8 cellular contexts compared by ENCODE assay signal in the genomic region with DNA sequence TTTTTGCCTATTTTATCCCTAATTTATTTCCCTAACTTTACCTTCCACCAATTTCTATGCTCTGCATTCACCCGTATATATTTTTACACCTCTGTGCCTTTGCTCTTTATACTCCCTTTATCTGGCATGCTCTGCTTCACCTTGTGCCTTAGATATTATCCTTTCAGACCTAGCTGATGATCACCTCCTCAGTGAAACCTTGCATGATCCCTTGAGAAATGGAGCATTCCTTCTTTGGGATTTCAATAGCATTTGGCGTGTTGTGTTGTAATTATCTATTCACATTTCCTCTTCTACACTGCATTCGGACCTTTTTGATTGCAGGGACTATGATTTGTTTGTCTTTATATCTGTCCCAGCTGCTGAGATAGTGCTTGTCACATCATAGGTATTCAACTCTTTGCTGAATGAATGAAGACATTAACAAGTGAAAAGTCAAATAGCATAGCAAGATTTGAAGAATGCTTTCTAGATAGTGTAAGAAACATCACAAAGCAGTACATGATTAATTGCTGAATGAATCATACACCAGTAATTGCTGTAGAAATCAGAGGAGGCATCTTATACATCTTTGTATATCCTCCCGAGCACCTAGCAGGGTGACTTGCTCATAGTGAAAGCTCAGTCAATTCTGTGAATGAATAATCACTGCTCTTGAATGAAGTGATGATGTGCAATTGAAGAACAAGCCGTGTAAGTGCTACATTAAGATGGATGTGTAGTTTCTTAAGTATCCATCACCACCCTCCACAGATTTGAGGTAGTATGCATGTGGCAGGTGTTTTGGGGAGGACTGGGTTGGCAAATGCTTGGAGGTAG. TPM values are rescaled to one million over a fixed set of nuclear protein-coding genes. Genes with fewer than 3 reads are reported as not detected.
DNase-seq lines count a peak whose midpoint lies in the region; ATAC-seq, FAIRE-seq and TF ChIP-seq lines count a peak whose summit lies in the region.

No MANE protein-coding gene starts in this region.

- H3K27ac ChIP-seq in ACC112 (ENCODE audit: low read depth, low read length), result no peak overlapping the region
- H3K27ac ChIP-seq in endothelial cell of umbilical vein (ENCODE audit: insufficient read depth, low read depth, low read length), result no peak overlapping the region

- H3K9ac ChIP-seq in endothelial cell of umbilical vein (replicated peaks; ENCODE audit: extremely low read depth, insufficient read depth, low read length), result no peak overlapping the region

- intact Hi-C loops in endothelial cell of umbilical vein (cut with micrococcal nuclease), result loop anchor here (10.0 kb wide), 1 partner anchor 544 kb away; a partner anchor contains a TSS

- H3K79me2 ChIP-seq in ACC112 (ENCODE audit: control insufficient read depth, insufficient read depth, low read length, unreplicated experiment) (peaks cover 33% of the 10 kb centered on the region), endothelial cell of umbilical vein (ENCODE audit: control insufficient read depth, insufficient read depth, low read length) (peaks cover 28% of the 10 kb centered on the region)

- POLR2A ChIA-PET in endothelial cell of umbilical vein (lab: Charles Lee), result no interaction called here

- H3K27me3 ChIP-seq in ACC112 (ENCODE audit: insufficient read depth, low read length), result no peaks in the 10 kb centered on the region
- peaks cover 0 to 3% of the 10 kb centered on the region in 2 experiments for H3K27me3 ChIP-seq in endothelial cell of umbilical vein (ENCODE audit: control insufficient read depth in 2 of 2, insufficient read depth in 2 of 2, low read length in 2 of 2)

- TF ChIP-seq CTCF in endothelial cell of umbilical vein (IDR thresholded peaks at IDR 0.05; ENCODE audit: extremely low read depth in 1 of 2, insufficient read depth in 1 of 2, low read depth in 1 of 2, low read length in 2 of 2), result no peak

- H4K20me1 ChIP-seq in endothelial cell of umbilical vein (replicated peaks; ENCODE audit: control insufficient read depth, extremely low read depth, insufficient read depth, low read length), result peaks cover 5% of the 10 kb centered on the region

- H3K36me3 ChIP-seq in ACC112 (ENCODE audit: insufficient read depth, low read length) (no peaks in the 10 kb centered on the region), endothelial cell of umbilical vein (ENCODE audit: control insufficient read depth in 2 of 2, extremely low read depth in 1 of 2, insufficient read depth in 2 of 2, low read length in 2 of 2) (no peaks in the 10 kb centered on the region)

- peak overlapping the region; percentile 97 for H3K4me3 ChIP-seq in ACC112 (ENCODE audit: low read depth, low read length)
- no peak overlapping the region for H3K4me3 ChIP-seq in endothelial cell of umbilical vein (replicated peaks in 1 of 3; ENCODE audit: insufficient read depth in 1 of 3, low read depth in 1 of 3, low read length in 3 of 3)

- DNase-seq in endothelial cell of umbilical vein (ENCODE audit: low read depth, low spot score), result no peak
- no peak for DNase-seq in SW480 (ENCODE audit: low spot score)
- no peak for DNase-seq in NCI-H146 (lab: John Stamatoyannopoulos, UW)
- DNase-seq in NCI-H1417 (lab: John Stamatoyannopoulos, UW), result no peak
- no peak for DNase-seq in DMS79 (lab: John Stamatoyannopoulos, UW)

- TF ChIP-seq POLR2A in endothelial cell of umbilical vein (IDR thresholded peaks at IDR 0.05; ENCODE audit: low read depth, low read length), result no peak

- H2AFZ ChIP-seq in ACC112 (ENCODE audit: low read length, unreplicated experiment) (no peak overlapping the region), endothelial cell of umbilical vein (ENCODE audit: low read depth, low read length) (no peak overlapping the region)

- H3K4me2 ChIP-seq in endothelial cell of umbilical vein (ENCODE audit: insufficient read depth, low read length), result peak overlapping the region; percentile 98

- ATAC-seq in GM18858 (IDR thresholded peaks at IDR 0.05; ENCODE audit: unreplicated experiment), result peak; percentile 43
- peak; percentile 32 for ATAC-seq in HG03520 (IDR thresholded peaks at IDR 0.05; ENCODE audit: unreplicated experiment)

- dilution Hi-C loops in endothelial cell of umbilical vein (cut with MboI; ENCODE audit: extremely low pct_ligation_motif_present, low sequenced_read_pairs), result no loop called here

- H3K9me1 ChIP-seq in endothelial cell of umbilical vein (replicated peaks; ENCODE audit: control insufficient read depth, extremely low read depth, insufficient read depth, low read length), result no peaks in the 10 kb centered on the region

- CTCF ChIA-PET in endothelial cell of umbilical vein (lab: Charles Lee), result no interaction called here

- H3K4me1 ChIP-seq in ACC112 (ENCODE audit: control insufficient read depth, insufficient read depth, low read length, unreplicated experiment) (peaks cover 21% of the 10 kb centered on the region), endothelial cell of umbilical vein (ENCODE audit: control insufficient read depth, extremely low read depth, insufficient read depth, low read length) (peaks cover 36% of the 10 kb centered on the region)

- FAIRE-seq in endothelial cell of umbilical vein (lab: Jason Lieb, UNC), result no peak

- H3K9me3 ChIP-seq in endothelial cell of umbilical vein (replicated peaks; ENCODE audit: control insufficient read depth, insufficient read depth, low read length), result no peaks in the 10 kb centered on the region

- BruUV-seq in endothelial cell of umbilical vein (replicated peaks; lab: Mats Ljungman, UMichigan), result no TSS peak

TF ChIP-seq in endothelial cell of umbilical vein, 7 proteins besides CTCF, POLR2A, EP300 and RAD21:
- TF ChIP-seq MYC (IDR thresholded peaks at IDR 0.05; ENCODE audit: low read depth, low read length), result no peak
- no peak for TF ChIP-seq GATA2 (IDR thresholded peaks at IDR 0.05; ENCODE audit: insufficient read depth, insufficient read length, low read depth, low read length)
- TF ChIP-seq JUN (IDR thresholded peaks at IDR 0.05; ENCODE audit: borderline replicate concordance, insufficient read depth, insufficient read length, low read depth), result no peak
- TF ChIP-seq POLR2AphosphoS5 (IDR thresholded peaks at IDR 0.05; ENCODE audit: insufficient read depth, low read depth, low read length), result no peak
- no peak for TF ChIP-seq EZH2 (IDR thresholded peaks at IDR 0.05; ENCODE audit: borderline replicate concordance, low read depth, low read length, severe bottlenecking)
- TF ChIP-seq, protein P1, sequence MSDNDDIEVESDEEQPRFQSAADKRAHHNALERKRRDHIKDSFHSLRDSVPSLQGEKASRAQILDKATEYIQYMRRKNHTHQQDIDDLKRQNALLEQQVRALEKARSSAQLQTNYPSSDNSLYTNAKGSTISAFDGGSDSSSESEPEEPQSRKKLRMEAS (IDR thresholded peaks at IDR 0.05; ENCODE audit: insufficient read depth, insufficient read length), result no peak
- no peak for TF ChIP-seq FOS (IDR thresholded peaks at IDR 0.05; ENCODE audit: borderline replicate concordance, insufficient read depth, low read length)
TF ChIP-seq in endothelial cell of umbilical vein: peak in this region for 0.

RNA-seq across cellular contexts. Expression of a gene that starts 2.0 kb away (rescaled TPM):
- total RNA-seq in endothelial cell of umbilical vein, result 142 and 144 TPM in 2 replicates
- 88.6 and 133 TPM in 2 replicates for polyA plus RNA-seq in endothelial cell of umbilical vein
- 60.8 and 72.8 TPM in 2 replicates for polyA plus RNA-seq in endothelial cell of umbilical vein (2011; cell fraction: cytosol; rRNA removed)
- polyA plus RNA-seq in endothelial cell of umbilical vein (2011; cell fraction: nucleus; rRNA removed), result 43.7 and 70.9 TPM in 2 replicates
- polyA plus RNA-seq in endothelial cell of umbilical vein (2012), result 83.0 and 137 TPM in 2 replicates
- polyA minus RNA-seq in endothelial cell of umbilical vein, result 91.4 and 108 TPM in 2 replicates
- polyA minus RNA-seq in endothelial cell of umbilical vein (2011; cell fraction: cytosol; rRNA and poly(A)+ RNA removed), result 42.2 TPM
- 85.2 and 115 TPM in 2 replicates for polyA minus RNA-seq in endothelial cell of umbilical vein (2011; cell fraction: nucleus; rRNA and poly(A)+ RNA removed)
